Comparison of ENCODE assay signal across 34 cellular contexts in the genomic region with DNA sequence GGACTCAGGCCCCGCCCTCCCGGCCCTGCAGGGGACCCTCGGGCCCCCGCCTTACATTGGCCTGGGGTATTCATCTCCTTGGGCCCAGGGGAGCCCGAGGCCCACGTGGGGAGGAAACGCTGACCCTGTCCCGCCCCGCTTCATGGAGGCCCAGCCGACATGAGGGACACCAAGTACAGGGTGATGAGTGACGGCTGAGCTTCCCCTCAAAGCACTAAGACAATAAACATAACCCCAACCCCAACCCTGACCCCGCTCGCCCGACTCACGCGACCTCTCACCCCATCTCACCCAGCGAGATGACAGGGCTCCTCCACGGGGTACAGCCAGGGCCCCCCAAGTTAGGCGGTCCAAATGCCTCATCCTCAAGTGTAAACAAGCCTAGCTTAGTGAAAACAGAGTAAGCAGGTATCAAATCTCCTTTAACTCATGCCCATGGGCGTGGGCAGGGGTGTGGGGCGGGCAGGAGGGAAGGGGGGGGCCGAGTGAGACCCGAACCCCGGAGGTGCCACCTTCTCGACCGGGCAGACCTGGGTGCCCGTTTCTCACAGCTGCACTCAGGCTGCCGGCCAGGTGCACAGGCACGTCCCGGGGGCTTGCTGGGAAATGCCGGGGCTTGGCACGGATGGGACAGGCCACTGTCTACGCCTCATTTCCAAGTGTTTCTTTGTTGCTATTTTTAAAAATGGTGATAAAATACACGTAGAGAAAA. TPM values are rescaled to one million over a fixed set of nuclear protein-coding genes. Genes with fewer than 3 reads are reported as not detected.
"Had no signal": no experiment of that assay in that cellular context is flagged by ENCODE, and none has a peak within 500 bp of the region (broad histone marks: within the 10 kb centered on the region; RNA-seq: fewer than 3 reads in every experiment).

No MANE protein-coding gene starts in this region.

- H3K4me2 ChIP-seq: smooth muscle cell had no signal

- H3K4me1 Mint-ChIP-seq: endodermal cell had no signal

- H3K9me3 ChIP-seq: gastrocnemius medialis, lower lobe of right lung, neutrophil, pancreas, suprapubic skin, transverse colon, upper lobe of right lung, vagina had no signal

- H3K4me1 ChIP-seq: upper lobe of right lung had no signal

- H3K9me3 Mint-ChIP-seq: dendritic cell treated with granulocyte-macrophage colony-stimulating factor and Interleukin-4, amounts not matched to agents 40 ng/mL and 50 ng/mL, for 4 days; endodermal cell; naive thymus-derived CD8-positive, alpha-beta T cell; stimulated activated naive CD8-positive, alpha-beta T cell treated with anti-CD3 and anti-CD28 coated beads, Interleukin-15, amount 100 ng/mL, for 72 hours had no signal

- FAIRE-seq: keratinocyte, pancreas had no signal

- H3K36me3 ChIP-seq: gastrocnemius medialis, neutrophil, pancreas, transverse colon, upper lobe of right lung, vagina had no signal

- H3K4me3 ChIP-seq: gastrocnemius medialis, lower lobe of right lung, pancreas, smooth muscle cell, suprapubic skin, transverse colon, upper lobe of right lung, vagina had no signal

- H3K27ac ChIP-seq: epithelial cell of prostate, gastrocnemius medialis, lower lobe of right lung, neutrophil, pancreas, suprapubic skin, transverse colon, upper lobe of right lung, vagina had no signal

- H3K27me3 ChIP-seq: pancreas, vagina had no signal

- ATAC-seq: esophagus mucosa; gastrocnemius medialis; left ventricle myocardium superior; lower lobe of right lung; naive thymus-derived CD8-positive, alpha-beta T cell; pancreas; sciatic nerve; stimulated activated naive CD8-positive, alpha-beta T cell treated with anti-CD3 and anti-CD28 coated beads, Interleukin-15, amount 100 ng/mL, for 72 hours; upper lobe of right lung had no signal

- DNase-seq: effector CD8-positive, alpha-beta T cell; endodermal cell; foreskin fibroblast; gastrocnemius medialis; head of caudate nucleus; left ventricle myocardium superior; lower lobe of right lung; naive thymus-derived CD8-positive, alpha-beta T cell; retina; stimulated activated CD4-positive, alpha-beta T cell treated with anti-CD3 and anti-CD28 coated beads, Interleukin-12 subunit alpha, Interleukin-12 subunit beta, amount 100 ng/mL, for 4 hours; stimulated activated CD4-positive, alpha-beta T cell treated with anti-CD3 and anti-CD28 coated beads, Interleukin-1b, Interleukin-23, amount 100 ng/mL, for 48 hours; stimulated activated CD4-positive, alpha-beta T cell treated with anti-CD3 and anti-CD28 coated beads, Interleukin-4, amount 100 ng/mL, for 1 hour; stimulated activated CD8-positive, alpha-beta memory T cell treated with anti-CD3 and anti-CD28 coated beads, Interleukin-4, amount 100 ng/mL, for 48 hours; stimulated activated naive CD4-positive, alpha-beta T cell; stimulated activated naive CD8-positive, alpha-beta T cell treated with anti-CD3 and anti-CD28 coated beads, Interleukin-15, amount 100 ng/mL, for 72 hours; transverse colon; upper lobe of right lung had no signal

- H3K36me3 Mint-ChIP-seq: naive thymus-derived CD8-positive, alpha-beta T cell had no signal

- H3K4me3 Mint-ChIP-seq: dendritic cell treated with granulocyte-macrophage colony-stimulating factor and Interleukin-4, amounts not matched to agents 40 ng/mL and 50 ng/mL, for 4 days; endodermal cell; naive thymus-derived CD8-positive, alpha-beta T cell; stimulated activated naive CD8-positive, alpha-beta T cell treated with anti-CD3 and anti-CD28 coated beads, Interleukin-15, amount 100 ng/mL, for 72 hours had no signal

- H3K27ac Mint-ChIP-seq: dendritic cell treated with granulocyte-macrophage colony-stimulating factor and Interleukin-4, amounts not matched to agents 40 ng/mL and 50 ng/mL, for 4 days; endodermal cell; naive thymus-derived CD8-positive, alpha-beta T cell had no signal

RNA-seq across cellular contexts. Expression of a gene that starts 8.2 kb away (rescaled TPM):
- total RNA-seq: endodermal cell; gastrocnemius medialis; glomerular endothelial cell; left ventricle myocardium superior; lower lobe of right lung; mesenteric fat pad; myocyte; naive thymus-derived CD8-positive, alpha-beta T cell; omental fat pad; posterior vena cava; pulmonary artery endothelial cell; smooth muscle cell; upper lobe of right lung had no signal
- polyA plus RNA-seq: naive thymus-derived CD8-positive, alpha-beta T cell; neural cell; smooth muscle cell had no signal

RNA-seq across cellular contexts. Expression of a gene that starts 53.2 kb away (rescaled TPM):
- polyA plus RNA-seq: neural cell had no signal
